Comparison of ENCODE assay signal across 26 cellular contexts in the genomic region with DNA sequence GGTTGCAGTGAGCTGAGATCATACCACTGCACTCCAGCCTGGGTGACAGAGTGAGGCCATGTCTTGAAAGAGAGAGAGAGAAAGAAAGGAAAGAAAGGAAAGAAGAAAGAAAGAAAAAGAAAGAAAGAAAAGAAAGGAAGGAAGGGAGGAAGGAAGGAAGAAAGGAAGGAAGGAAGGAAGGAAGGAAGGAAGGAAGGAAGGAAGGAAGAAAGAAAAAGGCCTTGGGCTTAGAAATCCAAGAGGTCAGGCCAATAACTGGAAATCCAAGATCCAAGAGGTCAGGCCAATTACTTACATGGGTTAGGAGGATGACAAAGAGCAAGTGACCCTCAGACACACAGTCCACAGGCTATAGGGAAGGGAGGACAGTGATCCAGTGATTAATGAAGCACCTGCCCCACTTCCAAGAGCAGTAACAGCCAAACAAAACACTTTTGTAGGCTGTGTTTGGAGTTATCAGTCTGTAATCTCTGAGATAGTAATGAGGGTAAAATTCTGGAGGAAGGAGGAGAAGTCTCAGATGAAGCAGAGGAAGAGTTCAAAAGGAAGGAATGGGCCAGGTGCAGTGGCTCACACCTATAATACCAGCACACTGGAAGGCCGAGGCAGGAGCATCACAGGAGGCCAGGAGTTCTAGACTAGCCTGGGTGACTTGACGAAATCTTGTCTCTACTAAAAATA.
"Had no signal": no experiment of that assay in that cellular context is flagged by ENCODE, and none has a peak within 500 bp of the region (broad histone marks: within the 10 kb centered on the region; RNA-seq: fewer than 3 reads in every experiment).

No MANE protein-coding gene starts in this region.

- H3K9me3 Mint-ChIP-seq: activated CD8-positive, alpha-beta T cell treated with anti-CD3 and anti-CD28 coated beads for 36 hours; activated naive CD4-positive, alpha-beta T cell treated with anti-CD3 and anti-CD28 coated beads, Interleukin-2, amount 50 U/mL, for 24 hours; activated T-cell treated with anti-CD3 and anti-CD28 coated beads, Interleukin-2, amount 50 U/mL, for 72 hours had no signal

- FAIRE-seq: astrocyte had no signal

- H3K9me3 ChIP-seq: SJCRH30, SK-N-SH had no signal

- H3K4me3 ChIP-seq: SJCRH30 had no signal

- H3K27ac ChIP-seq: RWPE1, SJCRH30, WERI-Rb-1 had no signal

- ATAC-seq: activated CD4-positive, CD25-positive, alpha-beta regulatory T cell treated with anti-CD3 and anti-CD28 coated beads, Interleukin-2, amount 50 U/mL, for 24 hours; activated CD8-positive, alpha-beta T cell treated with anti-CD3 and anti-CD28 coated beads for 36 hours; activated naive CD8-positive, alpha-beta T cell treated with anti-CD3 and anti-CD28 coated beads, Interleukin-2, amount 50 U/mL, for 24 hours; activated T-cell treated with anti-CD3 and anti-CD28 coated beads, Interleukin-2, amount 50 U/mL, for 72 hours; Panc1 had no signal

- H3K27me3 Mint-ChIP-seq: activated CD8-positive, alpha-beta T cell treated with anti-CD3 and anti-CD28 coated beads for 36 hours; activated naive CD4-positive, alpha-beta T cell treated with anti-CD3 and anti-CD28 coated beads, Interleukin-2, amount 50 U/mL, for 24 hours; activated naive CD8-positive, alpha-beta T cell treated with anti-CD3 and anti-CD28 coated beads, Interleukin-2, amount 50 U/mL, for 24 hours had no signal

- H3K27me3 ChIP-seq: SJCRH30 had no signal

- H3K36me3 ChIP-seq: SJCRH30, WERI-Rb-1 had no signal

- H3K4me2 ChIP-seq: SK-N-SH had no signal

- DNase-seq: activated CD4-positive, alpha-beta T cell treated with anti-CD3 and anti-CD28 coated beads for 4 hours; activated CD8-positive, alpha-beta memory T cell treated with anti-CD3 and anti-CD28 coated beads, Interleukin-2, amount 50 U/mL, for 4 hours; activated CD8-positive, alpha-beta T cell treated with anti-CD3 and anti-CD28 coated beads for 36 hours; activated naive CD8-positive, alpha-beta T cell treated with anti-CD3 and anti-CD28 coated beads, Interleukin-2, amount 50 U/mL, for 24 hours; activated T-cell treated with anti-CD3 and anti-CD28 coated beads, Interleukin-2, amount 50 U/mL, for 72 hours; amygdala; KG1; NCI-H1092; NCI-H1436 treated with DMSO at 0.1 percent for 48 hours; NCI-H187; NCI-H2081; NCI-H510A treated with DMSO at 0.1 percent for 48 hours; NCI-H69; NK-92 treated with Interleukin-12 subunit alpha and Interleukin-12 subunit beta, amount 100 ng/mL, for 24 hours; OCI-M1; Right ventricle myocardium superior; SJCRH30; SK-N-SH; T-helper 1 cell; WERI-Rb-1 had no signal

- H3K9ac ChIP-seq: SK-N-SH had no signal

- H3K9me2 ChIP-seq: SK-N-SH had no signal

- H3K27ac Mint-ChIP-seq: activated CD8-positive, alpha-beta T cell treated with anti-CD3 and anti-CD28 coated beads for 36 hours; activated naive CD4-positive, alpha-beta T cell treated with anti-CD3 and anti-CD28 coated beads, Interleukin-2, amount 50 U/mL, for 24 hours; activated naive CD8-positive, alpha-beta T cell treated with anti-CD3 and anti-CD28 coated beads, Interleukin-2, amount 50 U/mL, for 24 hours; activated T-cell treated with anti-CD3 and anti-CD28 coated beads, Interleukin-2, amount 50 U/mL, for 72 hours; brain had no signal

- H3K4me1 ChIP-seq: SJCRH30 had no signal

- H3K4me1 Mint-ChIP-seq: activated naive CD4-positive, alpha-beta T cell treated with anti-CD3 and anti-CD28 coated beads, Interleukin-2, amount 50 U/mL, for 24 hours; activated naive CD8-positive, alpha-beta T cell treated with anti-CD3 and anti-CD28 coated beads, Interleukin-2, amount 50 U/mL, for 24 hours had no signal

- H3K36me3 Mint-ChIP-seq: activated naive CD4-positive, alpha-beta T cell treated with anti-CD3 and anti-CD28 coated beads, Interleukin-2, amount 50 U/mL, for 24 hours; brain had no signal

- H3K4me3 Mint-ChIP-seq: activated CD8-positive, alpha-beta T cell treated with anti-CD3 and anti-CD28 coated beads for 36 hours; activated naive CD4-positive, alpha-beta T cell treated with anti-CD3 and anti-CD28 coated beads, Interleukin-2, amount 50 U/mL, for 24 hours; activated naive CD8-positive, alpha-beta T cell treated with anti-CD3 and anti-CD28 coated beads, Interleukin-2, amount 50 U/mL, for 24 hours; activated T-cell treated with anti-CD3 and anti-CD28 coated beads, Interleukin-2, amount 50 U/mL, for 72 hours; brain had no signal
